Comparison of ENCODE assay signal across 29 cellular contexts in the genomic region with DNA sequence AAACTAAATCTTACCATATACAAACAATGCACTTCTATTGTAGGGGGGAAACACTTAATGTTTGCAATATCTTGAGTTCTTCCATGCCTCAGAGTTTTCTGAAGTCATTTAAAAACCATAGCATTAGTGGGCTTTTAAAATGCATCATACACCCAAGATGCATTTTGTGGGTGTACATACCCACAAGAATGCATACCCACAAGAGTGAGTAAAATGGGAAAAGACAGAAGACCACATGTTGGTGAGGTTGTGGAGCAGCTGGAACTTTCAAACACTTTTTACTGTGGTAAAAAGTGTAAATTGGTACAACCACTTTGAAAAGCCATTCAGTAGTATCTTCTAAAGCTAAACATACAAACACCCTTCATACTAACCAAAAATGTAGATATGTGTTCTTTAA.
"Had no signal": no experiment of that assay in that cellular context is flagged by ENCODE, and none has a peak within 500 bp of the region (broad histone marks: within the 10 kb centered on the region; RNA-seq: fewer than 3 reads in every experiment).

No MANE protein-coding gene starts in this region.

- H3K9ac ChIP-seq: neural progenitor cell, parathyroid adenoma had no signal

- H3K9me3 ChIP-seq: body of pancreas, esophagus muscularis mucosa, left lung, lower lobe of right lung, psoas muscle, sigmoid colon, testis, transverse colon had no signal

- H3K4me1 Mint-ChIP-seq: activated CD4-positive, alpha-beta T cell treated with anti-CD3 and anti-CD28 coated beads, Interleukin-2, amount 10 ng/mL, durations not matched to agents 24 days and 14 days; activated naive CD4-positive, alpha-beta T cell treated with anti-CD3 and anti-CD28 coated beads, Interleukin-2, amount 50 U/mL, for 24 hours; neural progenitor cell had no signal

- H3K36me3 ChIP-seq: lower lobe of right lung, neural progenitor cell had no signal

- H3K4me2 ChIP-seq: neural progenitor cell had no signal

- ATAC-seq: activated naive CD8-positive, alpha-beta T cell treated with anti-CD3 and anti-CD28 coated beads, Interleukin-2, amount 50 U/mL, for 24 hours; activated T-cell treated with anti-CD3 and anti-CD28 coated beads, Interleukin-2, amount 50 U/mL, for 4 hours; body of pancreas; left lung; lower lobe of right lung; natural killer cell; psoas muscle; stimulated activated naive CD8-positive, alpha-beta T cell treated with anti-CD3 and anti-CD28 coated beads, Interleukin-15, Interleukin-2, amounts not matched to agents 100 U/mL and 50 U/mL, for 24 hours; T-helper 17 cell had no signal

- H3K79me2 ChIP-seq: parathyroid adenoma had no signal

- H3K9me3 Mint-ChIP-seq: activated CD4-positive, alpha-beta memory T cell treated with anti-CD3 and anti-CD28 coated beads for 36 hours; activated CD4-positive, alpha-beta T cell treated with anti-CD3 and anti-CD28 coated beads, Interleukin-2, amount 10 ng/mL, durations not matched to agents 24 days and 14 days; activated naive CD4-positive, alpha-beta T cell treated with anti-CD3 and anti-CD28 coated beads, Interleukin-2, amount 50 U/mL, for 24 hours; activated naive CD8-positive, alpha-beta T cell treated with anti-CD3 and anti-CD28 coated beads, Interleukin-2, amount 50 U/mL, for 24 hours; activated T-cell treated with anti-CD3 and anti-CD28 coated beads, Interleukin-2, amount 50 U/mL, for 4 hours; activated T-helper 2 cell treated with anti-CD3 and anti-CD28 coated beads, Interferon-gamma antibody, Interleukin-2, Interleukin-4, amounts not matched to agents 10 μg/mL and 5 μg/mL and 100 μg/mL, durations not matched to agents 14 hours and 24 hours and 36 hours; natural killer cell; neural progenitor cell had no signal

- H3K4me3 ChIP-seq: body of pancreas, esophagus muscularis mucosa, left lung, lower lobe of right lung, neural progenitor cell, psoas muscle, sigmoid colon, testis, transverse colon had no signal

- DNase-seq: activated CD4-positive, alpha-beta memory T cell treated with anti-CD3 and anti-CD28 coated beads for 36 hours; activated CD4-positive, alpha-beta T cell treated with anti-CD3 and anti-CD28 coated beads, Interleukin-2, amount 10 ng/mL, durations not matched to agents 24 days and 14 days; activated CD4-positive, CD25-positive, alpha-beta regulatory T cell treated with anti-CD3 and anti-CD28 coated beads, Interleukin-2, amount 50 U/mL, for 72 hours; activated CD8-positive, alpha-beta memory T cell treated with anti-CD3 and anti-CD28 coated beads, Interleukin-2, amount 50 U/mL, for 48 hours; activated naive CD8-positive, alpha-beta T cell treated with anti-CD3 and anti-CD28 coated beads, Interleukin-2, amount 50 U/mL, for 24 hours; activated T-cell treated with anti-CD3 and anti-CD28 coated beads, Interleukin-2, amount 50 U/mL, for 4 hours; body of pancreas; dermis blood vessel endothelial cell; effector CD4-positive, alpha-beta T cell; kidney glomerular epithelial cell; left lung; lower lobe of right lung; mesendoderm; natural killer cell; occipital lobe; psoas muscle; sigmoid colon; stimulated activated CD4-positive, alpha-beta T cell treated with anti-CD3 and anti-CD28 coated beads, Interleukin-15, amount 100 ng/mL, for 24 hours; stimulated activated CD4-positive, alpha-beta T cell treated with anti-CD3 and anti-CD28 coated beads, Interleukin-2, amount 100 ng/mL, for 24 hours; stimulated activated naive CD8-positive, alpha-beta T cell treated with anti-CD3 and anti-CD28 coated beads, Interleukin-15, Interleukin-2, amounts not matched to agents 100 U/mL and 50 U/mL, for 24 hours; T-helper 17 cell; T1000; testis; transverse colon had no signal

- H3K27ac ChIP-seq: body of pancreas, esophagus muscularis mucosa, left lung, lower lobe of right lung, neural progenitor cell, parathyroid adenoma, psoas muscle, sigmoid colon, testis, transverse colon had no signal

- H3K27ac Mint-ChIP-seq: activated CD4-positive, alpha-beta memory T cell treated with anti-CD3 and anti-CD28 coated beads for 36 hours; activated CD4-positive, alpha-beta T cell treated with anti-CD3 and anti-CD28 coated beads, Interleukin-2, amount 10 ng/mL, durations not matched to agents 24 days and 14 days; activated naive CD4-positive, alpha-beta T cell treated with anti-CD3 and anti-CD28 coated beads, Interleukin-2, amount 50 U/mL, for 24 hours; activated naive CD8-positive, alpha-beta T cell treated with anti-CD3 and anti-CD28 coated beads, Interleukin-2, amount 50 U/mL, for 24 hours; activated T-helper 2 cell treated with anti-CD3 and anti-CD28 coated beads, Interferon-gamma antibody, Interleukin-2, Interleukin-4, amounts not matched to agents 10 μg/mL and 5 μg/mL and 100 μg/mL, durations not matched to agents 14 hours and 24 hours and 36 hours; natural killer cell; neural progenitor cell; T-helper 17 cell had no signal

- H3K27me3 ChIP-seq: body of pancreas, esophagus muscularis mucosa, left lung, neural progenitor cell, sigmoid colon, testis, transverse colon had no signal

- H3K4me1 ChIP-seq: body of pancreas, esophagus muscularis mucosa, left lung, lower lobe of right lung, neural progenitor cell, parathyroid adenoma, psoas muscle, sigmoid colon, testis, transverse colon had no signal

- H3K4me3 Mint-ChIP-seq: activated CD4-positive, alpha-beta memory T cell treated with anti-CD3 and anti-CD28 coated beads for 36 hours; activated CD4-positive, alpha-beta T cell treated with anti-CD3 and anti-CD28 coated beads, Interleukin-2, amount 10 ng/mL, durations not matched to agents 24 days and 14 days; activated naive CD4-positive, alpha-beta T cell treated with anti-CD3 and anti-CD28 coated beads, Interleukin-2, amount 50 U/mL, for 24 hours; activated naive CD8-positive, alpha-beta T cell treated with anti-CD3 and anti-CD28 coated beads, Interleukin-2, amount 50 U/mL, for 24 hours; activated T-cell treated with anti-CD3 and anti-CD28 coated beads, Interleukin-2, amount 50 U/mL, for 4 hours; natural killer cell; neural progenitor cell; T-helper 17 cell had no signal

- H3K36me3 Mint-ChIP-seq: neural progenitor cell had no signal

- H3K27me3 Mint-ChIP-seq: activated CD4-positive, alpha-beta memory T cell treated with anti-CD3 and anti-CD28 coated beads for 36 hours; activated CD4-positive, alpha-beta T cell treated with anti-CD3 and anti-CD28 coated beads, Interleukin-2, amount 10 ng/mL, durations not matched to agents 24 days and 14 days; activated naive CD4-positive, alpha-beta T cell treated with anti-CD3 and anti-CD28 coated beads, Interleukin-2, amount 50 U/mL, for 24 hours; activated naive CD8-positive, alpha-beta T cell treated with anti-CD3 and anti-CD28 coated beads, Interleukin-2, amount 50 U/mL, for 24 hours; T-helper 17 cell had no signal

- H2AFZ ChIP-seq: neural progenitor cell, parathyroid adenoma had no signal
